25 cellular contexts compared by ENCODE assay signal in genomic region chr17:55588858-55589257, GRCh38.
DNase-seq lines count a peak whose midpoint lies in the region; ATAC-seq and TF ChIP-seq lines count a peak whose summit lies in the region.
"Had no signal": no experiment of that assay in that cellular context is flagged by ENCODE, and none has a peak within 500 bp of the region (broad histone marks: within the 10 kb centered on the region; RNA-seq: fewer than 3 reads in every experiment).

No MANE protein-coding gene starts in this region.

- in situ Hi-C loops in HAP-1 (cut with MboI; ENCODE audit: low sequenced_read_pairs): no loop called here

- ATAC-seq in Right ventricle myocardium superior (ENCODE audit: poor library complexity) (peak; percentile 64), lower lobe of right lung (no peak)
- ATAC-seq in activated T-cell treated with anti-CD3 and anti-CD28 coated beads, Interleukin-2, amount 50 U/mL, for 4 hours: no peak
- ATAC-seq: activated CD8-positive, alpha-beta T cell treated with anti-CD3 and anti-CD28 coated beads for 36 hours; GM12878; WTC11 had no signal

- H3K4me3 ChIP-seq in right atrium auricular region (no peak overlapping the region), esophagus squamous epithelium (no peak overlapping the region), lower lobe of right lung (no peak overlapping the region), uterus (no peak overlapping the region), HAP-1 (no peak overlapping the region), spleen (no peak overlapping the region)
- H3K4me3 ChIP-seq: GM12878, ovary, right lobe of liver, SJCRH30, upper lobe of right lung had no signal

- TF ChIP-seq CTCF in right atrium auricular region (IDR thresholded peaks at IDR 0.05) (no peak), esophagus squamous epithelium (IDR thresholded peaks at IDR 0.05) (no peak), lower lobe of right lung (IDR thresholded peaks at IDR 0.05) (no peak), uterus (IDR thresholded peaks at IDR 0.05) (no peak), spleen (IDR thresholded peaks at IDR 0.05 in 8 of 11, conservative IDR thresholded peaks at IDR 0.05 in 3 of 11) (no peak)

- H3K4me1 ChIP-seq in right atrium auricular region (peaks cover 0 to 6% of the 10 kb centered on the region in 2 donors), esophagus squamous epithelium (peaks cover 6 to 39% (median 13%) of the 10 kb centered on the region in 3 donors), lower lobe of right lung (peaks cover 28% of the 10 kb centered on the region), uterus (peaks cover 4 to 9% of the 10 kb centered on the region in 2 donors), HAP-1 (no peaks in the 10 kb centered on the region), spleen (peaks cover 0 to 10% (median 0%) of the 10 kb centered on the region in 6 donors)
- H3K4me1 ChIP-seq: SJCRH30 had no signal

- H3K4me1 Mint-ChIP-seq in activated T-cell treated with anti-CD3 and anti-CD28 coated beads, Interleukin-2, amount 50 U/mL, for 4 hours (ENCODE audit: low read depth): peaks cover 5% of the 10 kb centered on the region
- H3K4me1 Mint-ChIP-seq: endodermal cell, WTC11 had no signal

- H3K27ac ChIP-seq in right atrium auricular region (peak overlapping the region in 1 of 2 donors; percentile 63), esophagus squamous epithelium (peak overlapping the region in 3 of 4 donors; percentile 49 to 78 (median 63)), lower lobe of right lung (peak overlapping the region; percentile 57), uterus (peak overlapping the region; percentile 63 to 65), spleen (no peak overlapping the region)
- H3K27ac ChIP-seq: right lobe of liver, SJCRH30 had no signal

- no peaks in the 10 kb centered on the region for H3K27me3 ChIP-seq in right atrium auricular region
- H3K27me3 ChIP-seq in esophagus squamous epithelium: no peaks in the 10 kb centered on the region
- no peaks in the 10 kb centered on the region for H3K27me3 ChIP-seq in lower lobe of right lung (ENCODE audit: low read depth)
- no peaks in the 10 kb centered on the region for H3K27me3 ChIP-seq in uterus
- H3K27me3 ChIP-seq in HAP-1 (ENCODE audit: low read depth): no peaks in the 10 kb centered on the region
- H3K27me3 ChIP-seq in spleen (replicated peaks in 1 of 7): no peaks in the 10 kb centered on the region
- H3K27me3 ChIP-seq: ovary, right lobe of liver, SJCRH30, upper lobe of right lung had no signal

- no peaks in the 10 kb centered on the region for H3K9me3 Mint-ChIP-seq in activated T-cell treated with anti-CD3 and anti-CD28 coated beads, Interleukin-2, amount 50 U/mL, for 4 hours
- H3K9me3 Mint-ChIP-seq: activated CD8-positive, alpha-beta T cell treated with anti-CD3 and anti-CD28 coated beads for 36 hours; activated naive CD4-positive, alpha-beta T cell treated with anti-CD3 and anti-CD28 coated beads for 36 hours; endodermal cell; stimulated activated naive CD8-positive, alpha-beta T cell treated with anti-CD3 and anti-CD28 coated beads, Interleukin-15, Interleukin-2, amounts not matched to agents 100 ng/mL and 50 ng/mL, for 24 hours; T-helper 2 cell treated with Interferon-gamma antibody and Interleukin-4, amounts not matched to agents 5 μg/mL and 100 μg/mL, for 36 hours had no signal

- DNase-seq in Right ventricle myocardium superior: no peak
- no peak for DNase-seq in right atrium auricular region (ENCODE audit: low spot score)
- no peak for DNase-seq in esophagus squamous epithelium (lab: John Stamatoyannopoulos, UW)
- DNase-seq in lower lobe of right lung: no peak
- no peak for DNase-seq in uterus
- DNase-seq in HAP-1 (ENCODE audit: low spot score in 2 of 2): no peak
- DNase-seq in activated T-cell treated with anti-CD3 and anti-CD28 coated beads, Interleukin-2, amount 50 U/mL, for 4 hours: no peak
- DNase-seq in spleen: no peak
- DNase-seq: 8988T; activated CD8-positive, alpha-beta T cell treated with anti-CD3 and anti-CD28 coated beads for 36 hours; activated naive CD4-positive, alpha-beta T cell treated with anti-CD3 and anti-CD28 coated beads for 36 hours; activated T-cell treated with anti-CD3 and anti-CD28 coated beads, Interleukin-2, amount 50 U/mL, for 1 hour; DMS 273 treated with DMSO at 0.1 percent for 48 hours; endodermal cell; H7; NCI-H1694 treated with DMSO at 0.1 percent for 48 hours; NCI-H2227 treated with DMSO at 0.1 percent for 48 hours; ovary; right lobe of liver; SJCRH30; upper lobe of right lung had no signal

- WGBS in esophagus squamous epithelium, 2 donors: 36 to 60% methylated on average over 4 of the region's 4 CpGs
- 52 to 81% (median 65%) methylated on average over 4 of the region's 4 CpGs for WGBS in spleen, 5 donors

- no peaks in the 10 kb centered on the region for H3K27me3 Mint-ChIP-seq in activated T-cell treated with anti-CD3 and anti-CD28 coated beads, Interleukin-2, amount 50 U/mL, for 4 hours (ENCODE audit: low read depth)

- TF ChIP-seq POLR2A in esophagus squamous epithelium (IDR thresholded peaks at IDR 0.05) (no peak), uterus (IDR thresholded peaks at IDR 0.05) (no peak), spleen (IDR thresholded peaks at IDR 0.05) (no peak)

- H3K36me3 ChIP-seq in right atrium auricular region (no peaks in the 10 kb centered on the region), esophagus squamous epithelium (no peaks in the 10 kb centered on the region), lower lobe of right lung (no peaks in the 10 kb centered on the region), uterus (no peaks in the 10 kb centered on the region), HAP-1 (replicated peaks) (no peaks in the 10 kb centered on the region), spleen (no peaks in the 10 kb centered on the region)
- H3K36me3 ChIP-seq: ovary, right lobe of liver, SJCRH30, upper lobe of right lung had no signal

- intact Hi-C loops in Right ventricle myocardium superior (cut with DNase I): no loop called here
- intact Hi-C loops in esophagus squamous epithelium (cut with DNase I): no loop called here
- intact Hi-C loops in lower lobe of right lung (cut with DNase I): no loop called here
- intact Hi-C loops in uterus (cut with DNase I; ENCODE audit: low total_unique reads): no loop called here
- intact Hi-C loops in spleen (cut with DNase I; ENCODE audit: low total_unique reads): no loop called here

- no peak overlapping the region for H3K4me3 Mint-ChIP-seq in activated T-cell treated with anti-CD3 and anti-CD28 coated beads, Interleukin-2, amount 50 U/mL, for 4 hours
- H3K4me3 Mint-ChIP-seq: activated CD8-positive, alpha-beta T cell treated with anti-CD3 and anti-CD28 coated beads for 36 hours; activated naive CD4-positive, alpha-beta T cell treated with anti-CD3 and anti-CD28 coated beads for 36 hours; endodermal cell; stimulated activated naive CD8-positive, alpha-beta T cell treated with anti-CD3 and anti-CD28 coated beads, Interleukin-15, Interleukin-2, amounts not matched to agents 100 ng/mL and 50 ng/mL, for 24 hours; T-helper 2 cell treated with Interferon-gamma antibody and Interleukin-4, amounts not matched to agents 5 μg/mL and 100 μg/mL, for 36 hours; WTC11 had no signal

- no peaks in the 10 kb centered on the region for H3K36me3 Mint-ChIP-seq in activated T-cell treated with anti-CD3 and anti-CD28 coated beads, Interleukin-2, amount 50 U/mL, for 4 hours (ENCODE audit: insufficient read depth)
- H3K36me3 Mint-ChIP-seq: WTC11 had no signal

- H3K9me3 ChIP-seq in right atrium auricular region: no peaks in the 10 kb centered on the region
- H3K9me3 ChIP-seq in esophagus squamous epithelium: no peaks in the 10 kb centered on the region
- H3K9me3 ChIP-seq in lower lobe of right lung: no peaks in the 10 kb centered on the region
- no peaks in the 10 kb centered on the region for H3K9me3 ChIP-seq in uterus
- H3K9me3 ChIP-seq in HAP-1: no peaks in the 10 kb centered on the region
- no peaks in the 10 kb centered on the region for H3K9me3 ChIP-seq in spleen
- H3K9me3 ChIP-seq: ovary, right lobe of liver, SJCRH30, upper lobe of right lung had no signal

Comparison
In these comparisons a context has a peak if more than half of its experiments do, and no peak if none do; other contexts are left out.
1. H3K27ac ChIP-seq: peak in esophagus squamous epithelium (3 of 4), lower lobe of right lung (single experiment) and uterus (2 of 2); none in spleen (0 of 8).